18 cellular contexts compared by ENCODE assay signal in the genomic region with DNA sequence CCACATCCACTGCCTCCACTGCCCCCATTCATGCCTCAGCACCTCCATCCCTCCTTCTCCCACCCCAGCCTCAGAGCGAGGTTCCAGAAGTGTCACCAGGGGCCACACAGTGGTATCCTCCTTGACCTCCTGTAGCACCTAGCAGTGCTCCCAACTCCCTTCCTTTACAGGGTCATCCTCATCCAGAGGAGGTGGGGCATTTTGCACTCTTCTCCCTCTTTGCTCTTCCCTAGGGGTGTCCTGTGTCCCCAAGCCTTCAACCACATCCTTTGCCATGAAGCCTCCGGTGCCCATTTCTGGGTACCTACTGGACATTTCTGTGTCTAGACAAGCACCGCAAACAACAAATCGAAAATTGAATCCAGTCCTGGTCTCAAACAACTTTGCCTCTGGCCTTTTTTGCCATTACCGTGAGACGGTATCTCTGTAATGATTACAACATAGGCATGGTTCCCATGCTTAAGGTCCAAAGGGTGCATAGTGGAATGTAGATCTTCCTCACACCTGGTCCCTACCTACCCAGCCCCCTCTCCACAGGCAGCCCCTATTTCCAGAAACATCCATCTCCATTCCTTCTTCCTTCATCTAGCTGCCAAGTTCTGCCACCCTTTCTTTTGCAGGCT. TPM values are rescaled to one million over a fixed set of nuclear protein-coding genes. Genes with fewer than 3 reads are reported as not detected.
DNase-seq lines count a peak whose midpoint lies in the region; ATAC-seq, FAIRE-seq and TF ChIP-seq lines count a peak whose summit lies in the region.
"Had no signal": no experiment of that assay in that cellular context is flagged by ENCODE, and none has a peak within 500 bp of the region (broad histone marks: within the 10 kb centered on the region; RNA-seq: fewer than 3 reads in every experiment).

No MANE protein-coding gene starts in this region.

- TF ChIP-seq EP300 in HepG2 (IDR thresholded peaks at IDR 0.05; ENCODE audit: low read depth in 2 of 2, low read length in 2 of 2) = no peak
- TF ChIP-seq EP300 in HepG2 (CRISPR knock-in tag; IDR thresholded peaks at IDR 0.05; ENCODE audit: borderline replicate concordance) = no peak; the same call in 1 of the 2 replicates

- peak overlapping the region; percentile 64 for H3K4me2 ChIP-seq in HepG2 (ENCODE audit: low read depth, low read length)

- BruUV-seq in HepG2 (replicated peaks; lab: Mats Ljungman, UMichigan) = no TSS peak

- peak overlapping the region; percentile 43 for H3K27ac Mint-ChIP-seq in type B pancreatic cell
- no peak overlapping the region for H3K27ac Mint-ChIP-seq in effector memory CD8-positive, alpha-beta T cell
- H3K27ac Mint-ChIP-seq: CD8-positive, alpha-beta T cell had no signal

- H3K27me3 Mint-ChIP-seq in type B pancreatic cell = no peaks in the 10 kb centered on the region
- H3K27me3 Mint-ChIP-seq in effector memory CD8-positive, alpha-beta T cell = peaks cover 12 to 33% of the 10 kb centered on the region in 2 donors

- peaks cover 19% of the 10 kb centered on the region for H3K79me2 ChIP-seq in HepG2 (ENCODE audit: insufficient read depth, low read length)

- no peak overlapping the region for H2AFZ ChIP-seq in HepG2 (ENCODE audit: low read length)

- 34 to 37% methylated on average over 6 of the region's 6 CpGs for WGBS in body of pancreas, 2 donors
- 19% methylated on average over 6 of the region's 6 CpGs for WGBS in HepG2 (ENCODE audit: low lambda C conversion rate)

- in situ Hi-C loops in HepG2 (cut with HindIII; ENCODE audit: extremely low pct_ligation_motif_present, low pct_unique_long_range_greater_than_20kb) = no loop called here

- no peak for TF ChIP-seq CTCF in body of pancreas (IDR thresholded peaks at IDR 0.05)
- no peak for TF ChIP-seq CTCF in HepG2 (CRISPR knock-in tag; IDR thresholded peaks at IDR 0.05)
- no peak for TF ChIP-seq CTCF in type B pancreatic cell (conservative IDR thresholded peaks at IDR 0.05)
- no peak for TF ChIP-seq CTCF in vagina (IDR thresholded peaks at IDR 0.05)

- H3K9me3 ChIP-seq in body of pancreas (no peaks in the 10 kb centered on the region), HepG2 (ENCODE audit: low read length) (no peaks in the 10 kb centered on the region), vagina (no peaks in the 10 kb centered on the region)
- H3K9me3 ChIP-seq: HAP-1 had no signal

- DNase-seq in body of pancreas (no peak), HepG2 (ENCODE audit: low spot score) (peak; percentile 81), posterior vena cava (ENCODE audit: low spot score) (peak; percentile 30), type B pancreatic cell (ENCODE audit: extremely low spot score, unreplicated experiment) (no peak), posterior cingulate gyrus (no peak), GM12892 (ENCODE audit: insufficient read length) (no peak), vagina (ENCODE audit: extremely low spot score in 2 of 2) (no peak)
- no peak for DNase-seq in effector memory CD8-positive, alpha-beta T cell
- DNase-seq: CD8-positive, alpha-beta T cell; DMS79 treated with DMSO at 0.1 percent for 48 hours; EL had no signal

- H3K27ac ChIP-seq in body of pancreas = peak overlapping the region in 3 of 4 donors; percentile 31 to 78 (median 38)
- H3K27ac ChIP-seq in HepG2 (ENCODE audit: extremely low read length, insufficient read depth, low read length) = peak overlapping the region; percentile 51
- H3K27ac ChIP-seq in vagina = no peak overlapping the region

- H4K20me1 ChIP-seq in HepG2 (ENCODE audit: insufficient read depth, low read length) = no peaks in the 10 kb centered on the region

- H3K9ac ChIP-seq in HepG2 (ENCODE audit: insufficient read depth, low read depth, low read length) = no peak overlapping the region

- peaks cover 28% of the 10 kb centered on the region for H3K4me1 Mint-ChIP-seq in type B pancreatic cell (ENCODE audit: unreplicated experiment)
- H3K4me1 Mint-ChIP-seq in effector memory CD8-positive, alpha-beta T cell (ENCODE audit: low read depth in 2 of 2) = no peaks in the 10 kb centered on the region
- H3K4me1 Mint-ChIP-seq: CD14-positive monocyte, IgD-negative memory B cell had no signal

- no peak for TF ChIP-seq POLR2A in body of pancreas (IDR thresholded peaks at IDR 0.05)
- no peak for TF ChIP-seq POLR2A in HepG2 (IDR thresholded peaks at IDR 0.05; ENCODE audit: insufficient read depth in 1 of 2, low read depth in 2 of 2, low read length in 2 of 2)
- no peak for TF ChIP-seq POLR2A in GM12892 (IDR thresholded peaks at IDR 0.05; ENCODE audit: low read depth, low read length)
- no peak for TF ChIP-seq POLR2A in vagina (IDR thresholded peaks at IDR 0.05)

- H3K9me3 Mint-ChIP-seq in type B pancreatic cell = peaks cover 8% of the 10 kb centered on the region
- H3K9me3 Mint-ChIP-seq in effector memory CD8-positive, alpha-beta T cell = no peaks in the 10 kb centered on the region
- H3K9me3 Mint-ChIP-seq: CD8-positive, alpha-beta T cell; IgD-negative memory B cell had no signal

- intact Hi-C loops in body of pancreas (cut with DNase I) (no loop called here), HepG2 (cut with micrococcal nuclease; ENCODE audit: unreplicated experiment) (no loop called here), posterior vena cava (cut with DNase I) (no loop called here), posterior cingulate gyrus (cut with DNase I) (no loop called here), vagina (cut with DNase I) (no loop called here)

- CTCF ChIA-PET in HepG2 (lab: Yijun Ruan, JAX; ENCODE audit: low intra/inter-chr PET ratio, low total read pairs) = no interaction called here

- peaks cover 20% of the 10 kb centered on the region for H3K36me3 Mint-ChIP-seq in type B pancreatic cell
- H3K36me3 Mint-ChIP-seq in effector memory CD8-positive, alpha-beta T cell (ENCODE audit: insufficient read depth) = no peaks in the 10 kb centered on the region
- H3K36me3 Mint-ChIP-seq: CD14-positive monocyte; CD8-positive, alpha-beta T cell; IgD-negative memory B cell had no signal

- H3K4me1 ChIP-seq in body of pancreas (peaks cover 75% of the 10 kb centered on the region), HepG2 (ENCODE audit: insufficient read depth, low read length) (peaks cover 65% of the 10 kb centered on the region), vagina (no peaks in the 10 kb centered on the region)
- H3K4me1 ChIP-seq: HAP-1 had no signal

- POLR2A ChIA-PET in HepG2 (lab: Yijun Ruan, JAX) = no interaction called here

- no peaks in the 10 kb centered on the region for H3K36me3 ChIP-seq in body of pancreas (replicated peaks in 1 of 2; ENCODE audit: insufficient read depth in 1 of 2, low read depth in 2 of 2)
- H3K36me3 ChIP-seq in HepG2 (replicated peaks in 1 of 2; ENCODE audit: control insufficient read depth in 1 of 2, insufficient read depth in 2 of 2, low read length in 2 of 2) = peaks cover 0 to 3% of the 10 kb centered on the region in 2 experiments; a peak in 1 of 5 replicates
- no peaks in the 10 kb centered on the region for H3K36me3 ChIP-seq in vagina
- H3K36me3 ChIP-seq: HAP-1 had no signal

- no peak for TF ChIP-seq RAD21 in HepG2 (CRISPR knock-in tag; IDR thresholded peaks at IDR 0.05)

- H3K4me3 Mint-ChIP-seq in type B pancreatic cell = no peak overlapping the region
- no peak overlapping the region for H3K4me3 Mint-ChIP-seq in effector memory CD8-positive, alpha-beta T cell
- H3K4me3 Mint-ChIP-seq: CD8-positive, alpha-beta T cell; IgD-negative memory B cell had no signal

- FAIRE-seq in HepG2 (lab: Jason Lieb, UNC) (peak; percentile 92), GM12892 (lab: Jason Lieb, UNC) (no peak)
- FAIRE-seq: G401.6, GM12891, GM19239, H1 had no signal

- ATAC-seq in body of pancreas (no peak), HepG2 (peak; percentile 84)
- no peak for ATAC-seq in effector memory CD8-positive, alpha-beta T cell (replicated peaks)
- ATAC-seq: CD8-positive, alpha-beta T cell had no signal

- no peak overlapping the region for H3K4me3 ChIP-seq in body of pancreas
- H3K4me3 ChIP-seq in HepG2 (replicated peaks in 1 of 3; ENCODE audit: insufficient read depth in 1 of 3, low read depth in 2 of 3, low read length in 3 of 3) = peak overlapping the region in 1 of 3 experiments; percentile 23; a peak in 1 of 6 replicates
- H3K4me3 ChIP-seq in vagina = no peak overlapping the region
- H3K4me3 ChIP-seq: HAP-1 had no signal

- H3K27me3 ChIP-seq in body of pancreas = no peaks in the 10 kb centered on the region
- H3K27me3 ChIP-seq in HepG2 (ENCODE audit: control insufficient read depth in 1 of 2, insufficient read depth in 2 of 2, low read length in 2 of 2) = no peaks in the 10 kb centered on the region
- no peaks in the 10 kb centered on the region for H3K27me3 ChIP-seq in vagina

RNA-seq across cellular contexts. Expression of a gene that starts 17.6 kb away (rescaled TPM):
- total RNA-seq in body of pancreas = 10 to 100 TPM; 40.0 to 49.4 TPM
- 17.3 and 17.9 TPM in 2 replicates for total RNA-seq in HepG2 (2016; rRNA removed; fragmentation: Illumina TruSeq; extraction: Trizol)
- total RNA-seq in HepG2 (2016; cell fraction: cytosol; rRNA removed; fragmentation: Illumina TruSeq; extraction: Trizol; ENCODE audit: low read depth) = 3.2 and 4.1 TPM in 2 replicates
- total RNA-seq in HepG2 (2016; cell fraction: insoluble cytoplasmic fraction; rRNA removed; fragmentation: Illumina TruSeq; extraction: Trizol) = 16.2 and 18.5 TPM in 2 replicates
- 11.3 and 13.4 TPM in 2 replicates for total RNA-seq in HepG2 (2016; cell fraction: membrane; rRNA removed; fragmentation: Illumina TruSeq; extraction: Trizol)
- 11.5 and 19.6 TPM in 2 replicates for total RNA-seq in HepG2 (2016; cell fraction: nucleus; rRNA removed; fragmentation: Illumina TruSeq; extraction: Trizol)
- polyA plus RNA-seq in HepG2 (2011; rRNA removed) = 8.3 and 9.3 TPM in 2 replicates
- polyA plus RNA-seq in HepG2 (2011; cell fraction: cytosol; rRNA removed) = 5.7 and 5.8 TPM in 2 replicates
- polyA plus RNA-seq in HepG2 (2011; cell fraction: nucleus; rRNA removed) = 9.7 and 10.0 TPM in 2 replicates
- polyA plus RNA-seq in HepG2 (2012) = 8.6 and 11.5 TPM in 2 replicates
- polyA plus RNA-seq in HepG2 (2016; cell fraction: cytosol; fragmentation: Illumina TruSeq; extraction: Trizol; ENCODE audit: low read depth) = 1.6 and 2.5 TPM in 2 replicates
- polyA plus RNA-seq in HepG2 (2016; cell fraction: insoluble cytoplasmic fraction; fragmentation: Illumina TruSeq; extraction: Trizol; ENCODE audit: low read depth) = 16.5 and 17.8 TPM in 2 replicates
- polyA plus RNA-seq in HepG2 (2016; cell fraction: membrane; fragmentation: Illumina TruSeq; extraction: Trizol; ENCODE audit: low read depth) = 7.0 and 8.7 TPM in 2 replicates
- polyA plus RNA-seq in HepG2 (2016; cell fraction: nucleus; fragmentation: Illumina TruSeq; extraction: Trizol; ENCODE audit: insufficient read depth, low read depth) = 16.3 and 18.5 TPM in 2 replicates
- polyA minus RNA-seq in HepG2 (2011; rRNA and poly(A)+ RNA removed; ENCODE audit: low replicate concordance) = 12.6 and 55.5 TPM in 2 replicates
- polyA minus RNA-seq in HepG2 (2011; cell fraction: cytosol; rRNA and poly(A)+ RNA removed) = 6.4 and 7.6 TPM in 2 replicates
- polyA minus RNA-seq in HepG2 (2011; cell fraction: nucleus; rRNA and poly(A)+ RNA removed) = 12.2 and 12.5 TPM in 2 replicates
- total RNA-seq in posterior vena cava = under 1 TPM; 0.33 to 0.97 TPM
- 80.1 and 183 TPM in 2 replicates for total RNA-seq in type B pancreatic cell (ENCODE audit: low replicate concordance)
- 4.9 TPM for polyA plus RNA-seq in GM12892 (2012; ENCODE audit: missing spikeins)
- 18.7 TPM for total RNA-seq in vagina
- total RNA-seq: CD8-positive, alpha-beta T cell had no signal
- polyA plus RNA-seq: CD14-positive monocyte had no signal

Comparison
In these comparisons a context has a peak if more than half of its experiments do, and no peak if none do; other contexts are left out.
1. DNase-seq: peak in HepG2 (single experiment) and posterior vena cava (single experiment); none in body of pancreas (0 of 4), type B pancreatic cell (single experiment), posterior cingulate gyrus (0 of 10), GM12892 (single experiment), effector memory CD8-positive, alpha-beta T cell (0 of 3) and vagina (0 of 2).